Comparison of ENCODE assay signal across 19 cellular contexts in genomic region chr18:46474487-46475366, GRCh38.
DNase-seq lines count a peak whose midpoint lies in the region; ATAC-seq and TF ChIP-seq lines count a peak whose summit lies in the region.
"Had no signal": no experiment of that assay in that cellular context is flagged by ENCODE, and none has a peak within 500 bp of the region (broad histone marks: within the 10 kb centered on the region; RNA-seq: fewer than 3 reads in every experiment).

No MANE protein-coding gene starts in this region.

- H3K27ac ChIP-seq in stomach: no peak overlapping the region
- H3K27ac ChIP-seq: right lobe of liver, upper lobe of left lung had no signal

- TF ChIP-seq CTCF in stomach (IDR thresholded peaks at IDR 0.05): no peak

- no peak for TF ChIP-seq EP300 in stomach (IDR thresholded peaks at IDR 0.05)

- no peak overlapping the region for H3K4me3 ChIP-seq in stomach
- H3K4me3 ChIP-seq: lung, right lobe of liver, upper lobe of left lung had no signal

- DNase-seq in COLO668 (lab: John Stamatoyannopoulos, UW; ENCODE audit: unreplicated experiment): peak; percentile 69
- peak; percentile 51 for DNase-seq in G401 (ENCODE audit: low spot score)
- peak; percentile 83 for DNase-seq in NCI-H69 (lab: John Stamatoyannopoulos, UW)
- no peak for DNase-seq in left cardiac atrium
- DNase-seq in stomach: no peak
- no peak for DNase-seq in NCI-H1694 treated with DMSO at 0.1 percent for 48 hours (lab: John Stamatoyannopoulos, UW)
- DNase-seq: activated CD4-positive, alpha-beta T cell treated with anti-CD3 and anti-CD28 coated beads for 36 hours; foreskin fibroblast; natural killer cell; NCI-H1105 treated with DMSO at 0.1 percent for 48 hours; NK-92 treated with Interleukin-12 subunit alpha and Interleukin-12 subunit beta, amount 100 ng/mL, for 24 hours; right lobe of liver; SHP77; stimulated activated CD4-positive, alpha-beta T cell treated with anti-CD3 and anti-CD28 coated beads, Interleukin-2, amount 100 ng/mL, for 48 hours; stimulated activated CD8-positive, alpha-beta memory T cell treated with anti-CD3 and anti-CD28 coated beads, Interleukin-4, amount 100 ng/mL, for 48 hours; upper lobe of left lung had no signal

- 62 to 69% (median 65%) methylated on average over 7 to 14 of the region's 14 CpGs for WGBS in stomach, 5 donors

- H3K9me3 ChIP-seq in stomach: no peaks in the 10 kb centered on the region
- H3K9me3 ChIP-seq: right lobe of liver, upper lobe of left lung had no signal

- H3K27me3 ChIP-seq in stomach: peaks cover 0 to 10% (median 0%) of the 10 kb centered on the region in 3 donors
- H3K27me3 ChIP-seq: right lobe of liver, upper lobe of left lung had no signal

- in situ Hi-C loops in G401 (cut with HindIII; ENCODE audit: low sequenced_read_pairs): no loop called here

- H3K4me1 ChIP-seq in stomach: peaks cover 0 to under 1% (median 0%) of the 10 kb centered on the region in 4 donors
- H3K4me1 ChIP-seq: right lobe of liver, upper lobe of left lung had no signal

- intact Hi-C loops in left cardiac atrium (cut with DNase I) (no loop called here), stomach (cut with DNase I; ENCODE audit: low total_unique reads) (no loop called here)

- no peaks in the 10 kb centered on the region for H3K36me3 ChIP-seq in stomach
- H3K36me3 ChIP-seq: right lobe of liver, upper lobe of left lung had no signal

- TF ChIP-seq POLR2A in stomach (IDR thresholded peaks at IDR 0.05): no peak

- ATAC-seq in left cardiac atrium (peak; percentile 37 to 55), HG03135 (IDR thresholded peaks at IDR 0.05; ENCODE audit: unreplicated experiment) (no peak), HG02981 (IDR thresholded peaks at IDR 0.05; ENCODE audit: unreplicated experiment) (no peak)
- ATAC-seq: activated CD4-positive, alpha-beta T cell treated with anti-CD3 and anti-CD28 coated beads for 36 hours had no signal

Comparison
In these comparisons a context has a peak if more than half of its experiments do, and no peak if none do; other contexts are left out.
1. DNase-seq: peak in COLO668 (single experiment), G401 (single experiment) and NCI-H69 (single experiment); none in left cardiac atrium (single experiment), stomach (single experiment) and NCI-H1694 treated with DMSO at 0.1 percent for 48 hours (single experiment).
2. ATAC-seq: peak in left cardiac atrium (2 of 2); none in HG03135 (single experiment) and HG02981 (single experiment).